In the genomic region with DNA sequence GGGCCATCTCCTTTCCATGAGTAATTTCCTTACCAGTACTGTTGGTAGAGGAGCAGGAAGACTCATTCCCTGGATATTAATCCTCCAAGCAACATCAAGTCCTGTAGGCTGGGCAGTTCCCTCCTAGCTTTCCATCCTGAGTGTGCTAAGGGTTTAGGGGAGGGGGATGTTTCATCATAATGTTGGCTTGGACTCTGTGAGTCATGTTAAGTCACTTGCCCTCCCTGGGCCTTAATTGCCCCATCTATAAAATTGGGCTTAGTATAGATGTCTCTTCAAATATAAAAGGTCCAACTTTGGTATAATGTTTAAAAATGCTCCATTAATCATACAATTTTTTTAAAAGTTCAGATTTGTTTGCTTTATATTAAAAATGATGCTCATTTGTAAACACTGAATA, we compare ENCODE assay signal across 26 cellular contexts. TPM values are rescaled to one million over a fixed set of nuclear protein-coding genes. Genes with fewer than 3 reads are reported as not detected.
DNase-seq lines count a peak whose midpoint lies in the region; ATAC-seq, FAIRE-seq and TF ChIP-seq lines count a peak whose summit lies in the region.
"Had no signal": no experiment of that assay in that cellular context is flagged by ENCODE, and none has a peak within 500 bp of the region (broad histone marks: within the 10 kb centered on the region; RNA-seq: fewer than 3 reads in every experiment).

No MANE protein-coding gene starts in this region.

- H3K79me2 ChIP-seq in ACC112 (ENCODE audit: control insufficient read depth, insufficient read depth, low read length, unreplicated experiment) (no peaks in the 10 kb centered on the region), astrocyte (ENCODE audit: insufficient read depth, low read length) (no peaks in the 10 kb centered on the region)

- H2AFZ ChIP-seq in ACC112 (ENCODE audit: low read length, unreplicated experiment) (no peak overlapping the region), IMR-90 (replicated peaks; ENCODE audit: low read length, poor library complexity) (no peak overlapping the region), astrocyte (ENCODE audit: low read depth, low read length) (no peak overlapping the region)

- no peak overlapping the region for H2BK20ac ChIP-seq in IMR-90 (ENCODE audit: low read depth, low read length)

- dilution Hi-C loops in IMR-90 (cut with HindIII; ENCODE audit: low sequenced_read_pairs, unreplicated experiment) = no loop called here

- peak; percentile 54 for DNase-seq in IMR-90
- DNase-seq in astrocyte (ENCODE audit: low read depth) = peak; percentile 29
- DNase-seq in fibroblast of the conjunctiva (ENCODE audit: low read depth) = peak; percentile 14
- no peak for DNase-seq in SK-N-DZ (ENCODE audit: low spot score)
- DNase-seq in SKM-1 treated with dmso at 0.1 percent for 144 hours (lab: John Stamatoyannopoulos, UW; ENCODE audit: unreplicated experiment) = no peak
- DNase-seq in cerebellar nuclear complex (lab: John Stamatoyannopoulos, UW) = no peak
- DNase-seq: 8988T; activated B cell treated with CpG ODN at 0.5 μM for 24 hours; activated CD4-positive, alpha-beta memory T cell treated with anti-CD3 and anti-CD28 coated beads, Interleukin-2, amount 10 ng/mL, durations not matched to agents 7 days and 5 days; activated gamma-delta T cell treated with Interleukin-2 at 50 U/mL for 16 hours; caudate nucleus; effector CD8-positive, alpha-beta T cell; foreskin melanocyte; GF-D8; NCI-H82; OCI-M1; stimulated activated CD4-positive, alpha-beta T cell treated with anti-CD3 and anti-CD28 coated beads, Interleukin-15, amount 100 ng/mL, for 24 hours; T-helper 17 cell; uterus had no signal

- H2BK120ac ChIP-seq in IMR-90 (ENCODE audit: low read depth, low read length) = no peak overlapping the region

- H3K27ac Mint-ChIP-seq in astrocyte (ENCODE audit: unreplicated experiment) = no peak overlapping the region
- H3K27ac Mint-ChIP-seq: activated B cell treated with CpG ODN at 0.5 μM for 24 hours; activated CD4-positive, alpha-beta memory T cell treated with anti-CD3 and anti-CD28 coated beads, Interleukin-2, amount 10 ng/mL, durations not matched to agents 7 days and 5 days had no signal

- in situ Hi-C loops in IMR-90 (cut with MboI; ENCODE audit: low sequenced_read_pairs) = no loop called here

- H3K9me3 ChIP-seq in IMR-90 (ENCODE audit: control insufficient read depth, insufficient read depth, low read length) = no peaks in the 10 kb centered on the region
- no peaks in the 10 kb centered on the region for H3K9me3 ChIP-seq in astrocyte (ENCODE audit: insufficient read depth, low read depth, low read length)
- H3K9me3 ChIP-seq: BLaER1, SJSA1, uterus had no signal

- peaks cover 3% of the 10 kb centered on the region; the same call in 1 of the 2 replicates for H3K9me1 ChIP-seq in IMR-90 (ENCODE audit: insufficient read depth, low read length)

- H3K23ac ChIP-seq in IMR-90 (ENCODE audit: low read depth, low read length) = no peak overlapping the region

- H3K4me2 ChIP-seq in IMR-90 (ENCODE audit: low read depth, low read length) (no peak overlapping the region), astrocyte (ENCODE audit: low read length) (no peak overlapping the region)
- H3K4me2 ChIP-seq: BLaER1 had no signal

- CTCF ChIA-PET in IMR-90 (lab: Yijun Ruan, JAX) = no interaction called here

- no peak overlapping the region for H4K91ac ChIP-seq in IMR-90 (ENCODE audit: insufficient read depth, low read depth, low read length)

- intact Hi-C loops in IMR-90 (cut with micrococcal nuclease) = no loop called here

- peak overlapping the region; percentile 35; the same call in 1 of the 2 replicates for H3K27ac ChIP-seq in ACC112 (ENCODE audit: low read depth, low read length)
- H3K27ac ChIP-seq in IMR-90 (ENCODE audit: insufficient read depth, low read length) = no peak overlapping the region
- H3K27ac ChIP-seq in astrocyte (ENCODE audit: low read depth, low read length) = no peak overlapping the region
- H3K27ac ChIP-seq: BLaER1, SJSA1, uterus had no signal

- H3K4me1 Mint-ChIP-seq in astrocyte (ENCODE audit: low read depth, unreplicated experiment) = peaks cover 4% of the 10 kb centered on the region
- H3K4me1 Mint-ChIP-seq: activated CD4-positive, alpha-beta memory T cell treated with anti-CD3 and anti-CD28 coated beads, Interleukin-2, amount 10 ng/mL, durations not matched to agents 7 days and 5 days had no signal

- 0 out of 2 replicates have a peak, but pooled peaks cover 5% of the 10 kb centered on the region for H3K36me3 ChIP-seq in ACC112 (ENCODE audit: insufficient read depth, low read length)
- H3K36me3 ChIP-seq in IMR-90 (ENCODE audit: control insufficient read depth, insufficient read depth, low read length) = peaks cover 10% of the 10 kb centered on the region; the same call in 1 of the 2 replicates
- no peaks in the 10 kb centered on the region for H3K36me3 ChIP-seq in astrocyte (ENCODE audit: insufficient read depth, low read length)
- H3K36me3 ChIP-seq: BLaER1, uterus had no signal

- no peak overlapping the region for H3K14ac ChIP-seq in IMR-90 (replicated peaks; ENCODE audit: low read depth, low read length)

- H3K4me3 ChIP-seq in ACC112 (ENCODE audit: low read depth, low read length) (no peak overlapping the region), IMR-90 (ENCODE audit: insufficient read depth, low read depth, low read length) (no peak overlapping the region), astrocyte (ENCODE audit: insufficient read depth, low read depth, low read length) (no peak overlapping the region)
- H3K4me3 ChIP-seq: BLaER1, SJSA1, uterus had no signal

- TF ChIP-seq RAD21 in IMR-90 (IDR thresholded peaks at IDR 0.05; ENCODE audit: low read length) = no peak

- H2BK15ac ChIP-seq in IMR-90 (ENCODE audit: low read depth, low read length) = no peak overlapping the region

- no peak overlapping the region for H4K5ac ChIP-seq in IMR-90 (ENCODE audit: low read depth, low read length)

- no peak overlapping the region for H3K56ac ChIP-seq in IMR-90 (ENCODE audit: extremely low read depth, insufficient read depth, low read length)

- no peak overlapping the region for H2AK5ac ChIP-seq in IMR-90 (ENCODE audit: low read depth, low read length)

- H3K9ac ChIP-seq in IMR-90 (ENCODE audit: low read depth, low read length) (no peak overlapping the region), astrocyte (ENCODE audit: low read length) (no peak overlapping the region)
- H3K9ac ChIP-seq: BLaER1 had no signal

- H4K20me1 ChIP-seq in IMR-90 (ENCODE audit: insufficient read depth, low read length) (0 out of 2 replicates have a peak, but pooled peaks cover 5% of the 10 kb centered on the region), astrocyte (ENCODE audit: insufficient read depth, low read length) (peaks cover 9% of the 10 kb centered on the region)
- H4K20me1 ChIP-seq: BLaER1 had no signal

- H3K18ac ChIP-seq in IMR-90 (ENCODE audit: low read depth, low read length) = no peak overlapping the region

- H4K8ac ChIP-seq in IMR-90 (ENCODE audit: low read depth in 2 of 2, low read length in 2 of 2) = no peak overlapping the region

- ATAC-seq in IMR-90 (ENCODE audit: low read depth) = 0 out of 2 replicates have a peak, but pooled peaks have one; percentile 27
- ATAC-seq in HG02798 (IDR thresholded peaks at IDR 0.05; ENCODE audit: poor library complexity, unreplicated experiment) = no peak
- ATAC-seq: right cardiac atrium, T-helper 17 cell had no signal

- H3K36me3 Mint-ChIP-seq in astrocyte (ENCODE audit: low read depth, unreplicated experiment) = peaks cover 11% of the 10 kb centered on the region

- H3K27me3 ChIP-seq in ACC112 (ENCODE audit: insufficient read depth, low read length) (peaks cover 9% of the 10 kb centered on the region), IMR-90 (ENCODE audit: control insufficient read depth, insufficient read depth, low read length) (no peaks in the 10 kb centered on the region; the same call in none of the 2 replicates), astrocyte (ENCODE audit: insufficient read depth, low read length) (no peaks in the 10 kb centered on the region)
- H3K27me3 ChIP-seq: BLaER1, SJSA1, uterus had no signal

- no TSS peak for BruUV-seq in IMR-90 (replicated peaks; lab: Mats Ljungman, UMichigan)

- H2BK5ac ChIP-seq in IMR-90 (ENCODE audit: low read depth, low read length, poor library complexity, severe bottlenecking) = no peak overlapping the region

- H3K4ac ChIP-seq in IMR-90 (ENCODE audit: low read depth, low read length) = no peak overlapping the region

- peaks cover 13% of the 10 kb centered on the region for H3K4me1 ChIP-seq in ACC112 (ENCODE audit: control insufficient read depth, insufficient read depth, low read length, unreplicated experiment)
- peaks cover 2% of the 10 kb centered on the region; the same call in 1 of the 2 replicates for H3K4me1 ChIP-seq in IMR-90 (ENCODE audit: control insufficient read depth, insufficient read depth, low read length)
- no peaks in the 10 kb centered on the region for H3K4me1 ChIP-seq in astrocyte (ENCODE audit: insufficient read depth, low read length)
- H3K4me1 ChIP-seq: BLaER1, SJSA1, uterus had no signal

- FAIRE-seq in astrocyte (lab: Jason Lieb, UNC) = no peak
- FAIRE-seq: keratinocyte had no signal

- POLR2A ChIA-PET in IMR-90 (lab: Charles Lee; ENCODE audit: unreplicated experiment) = no interaction called here

- peaks cover 8% of the 10 kb centered on the region for H3K27me3 Mint-ChIP-seq in astrocyte (ENCODE audit: low read depth, unreplicated experiment)
- H3K27me3 Mint-ChIP-seq: activated B cell treated with CpG ODN at 0.5 μM for 24 hours; activated CD4-positive, alpha-beta memory T cell treated with anti-CD3 and anti-CD28 coated beads, Interleukin-2, amount 10 ng/mL, durations not matched to agents 7 days and 5 days; IgD-negative memory B cell; T-helper 17 cell had no signal

- no peak overlapping the region for H2AK9ac ChIP-seq in IMR-90 (replicated peaks; ENCODE audit: low read depth, low read length, poor library complexity)

- TF ChIP-seq POLR2A in IMR-90 (IDR thresholded peaks at IDR 0.05; ENCODE audit: low read depth, low read length) = no peak

- no peak overlapping the region for H3K4me3 Mint-ChIP-seq in astrocyte (ENCODE audit: unreplicated experiment)
- H3K4me3 Mint-ChIP-seq: activated B cell treated with CpG ODN at 0.5 μM for 24 hours; activated CD4-positive, alpha-beta memory T cell treated with anti-CD3 and anti-CD28 coated beads, Interleukin-2, amount 10 ng/mL, durations not matched to agents 7 days and 5 days; IgD-negative memory B cell; T-helper 17 cell had no signal

- TF ChIP-seq CTCF in IMR-90 (conservative IDR thresholded peaks at IDR 0.05; ENCODE audit: low read depth, low read length) (no peak), astrocyte (IDR thresholded peaks at IDR 0.05; ENCODE audit: insufficient read depth, low read depth, low read length) (no peak)

- H3K9me3 Mint-ChIP-seq in astrocyte (ENCODE audit: unreplicated experiment) = peaks cover 9% of the 10 kb centered on the region
- H3K9me3 Mint-ChIP-seq: activated B cell treated with CpG ODN at 0.5 μM for 24 hours; activated CD4-positive, alpha-beta memory T cell treated with anti-CD3 and anti-CD28 coated beads, Interleukin-2, amount 10 ng/mL, durations not matched to agents 7 days and 5 days had no signal

- no peaks in the 10 kb centered on the region for H3K79me1 ChIP-seq in IMR-90 (ENCODE audit: low read depth in 1 of 2, low read length in 2 of 2)

RNA-seq across cellular contexts. Expression of a gene that starts 52.7 kb away (rescaled TPM):
- total RNA-seq in IMR-90 (2012; rRNA removed) = 5.6 and 6.5 TPM in 2 replicates
- polyA plus RNA-seq in IMR-90 (2012; rRNA removed) = 15.2 and 16.3 TPM in 2 replicates
- polyA plus RNA-seq in IMR-90 (2012; cell fraction: cytosol; rRNA removed) = 15.9 and 20.8 TPM in 2 replicates
- 43.1 and 63.1 TPM in 2 replicates for polyA plus RNA-seq in IMR-90 (2012; cell fraction: nucleus; rRNA removed; ENCODE audit: low replicate concordance)
- 45.4 and 61.0 TPM in 2 replicates for total RNA-seq in astrocyte
- polyA plus RNA-seq in SK-N-DZ (2014; cell fraction: cytosol; rRNA removed) = 72.5 and 97.1 TPM in 2 replicates
- polyA plus RNA-seq in SK-N-DZ (2014; cell fraction: nucleus; rRNA removed) = 109 and 125 TPM in 2 replicates

Comparison
In these comparisons a context has a peak if more than half of its experiments do, and no peak if none do; other contexts are left out.
1. DNase-seq: peak in IMR-90 (single experiment), astrocyte (single experiment) and fibroblast of the conjunctiva (single experiment); none in SK-N-DZ (single experiment), SKM-1 treated with dmso at 0.1 percent for 144 hours (single experiment) and cerebellar nuclear complex (0 of 2).